11 cellular contexts compared by ENCODE assay signal in genomic region chr15:99361541-99362185, GRCh38.
DNase-seq lines count a peak whose midpoint lies in the region; ATAC-seq, FAIRE-seq and TF ChIP-seq lines count a peak whose summit lies in the region.
"Had no signal": no experiment of that assay in that cellular context is flagged by ENCODE, and none has a peak within 500 bp of the region (broad histone marks: within the 10 kb centered on the region; RNA-seq: fewer than 3 reads in every experiment).

No MANE protein-coding gene starts in this region.

- TF ChIP-seq CTCF in A549 (IDR thresholded peaks at IDR 0.05) (peak; percentile 66), GM06990 (IDR thresholded peaks at IDR 0.05; ENCODE audit: insufficient read depth, low read length, poor library complexity, severe bottlenecking) (peak; percentile 53)

- peak; percentile 49 to 53; a peak in 4 of 5 replicates for TF ChIP-seq RAD21 in A549 (conservative IDR thresholded peaks at IDR 0.05 in 1 of 2, IDR thresholded peaks at IDR 0.05 in 1 of 2)

- no peak for TF ChIP-seq POLR2A in A549 (IDR thresholded peaks at IDR 0.05; ENCODE audit: low read length)

- peak in 1 of 2 experiments; percentile 47 for DNase-seq in A549 (ENCODE audit: low read depth in 1 of 2, low spot score in 1 of 2)
- DNase-seq in GM06990 (ENCODE audit: extremely low read depth, insufficient read length) = no peak
- DNase-seq in SK-MEL-5 (ENCODE audit: low read depth, low spot score) = peak; percentile 37
- peak; percentile 11 for DNase-seq in germinal center (ENCODE audit: low spot score)
- no peak for DNase-seq in SIG-M5 treated with dmso at 0.1 percent for 504 hours (lab: John Stamatoyannopoulos, UW; ENCODE audit: unreplicated experiment)
- no peak for DNase-seq in activated T-helper 2 cell treated with anti-CD3 and anti-CD28 coated beads, Interferon-gamma antibody, Interleukin-2, Interleukin-4, amounts not matched to agents 10 μg/mL and 5 μg/mL and 100 μg/mL, durations not matched to agents 14 hours and 24 hours and 36 hours (ENCODE audit: low spot score)
- DNase-seq in NCI-H524 treated with DMSO at 0.1 percent for 48 hours (lab: John Stamatoyannopoulos, UW) = no peak

- H3K36me3 ChIP-seq in GM06990 (ENCODE audit: control insufficient read depth, insufficient read depth, low read length) = no peaks in the 10 kb centered on the region; the same call in 1 of the 2 replicates

- no peaks in the 10 kb centered on the region for H3K27me3 Mint-ChIP-seq in activated T-helper 2 cell treated with anti-CD3 and anti-CD28 coated beads, Interferon-gamma antibody, Interleukin-2, Interleukin-4, amounts not matched to agents 10 μg/mL and 5 μg/mL and 100 μg/mL, durations not matched to agents 14 hours and 24 hours and 36 hours (ENCODE audit: low read depth)
- H3K27me3 Mint-ChIP-seq: stimulated activated memory B cell treated with anti-CD40 and anti-IgM and Interleukin-4, amounts not matched to agents 10 μg/mL and 1 μg/mL and 100 μg/mL, for 72 hours had no signal

- H3K4me3 Mint-ChIP-seq in activated T-helper 2 cell treated with anti-CD3 and anti-CD28 coated beads, Interferon-gamma antibody, Interleukin-2, Interleukin-4, amounts not matched to agents 10 μg/mL and 5 μg/mL and 100 μg/mL, durations not matched to agents 14 hours and 24 hours and 36 hours (ENCODE audit: low read depth) = no peak overlapping the region
- H3K4me3 Mint-ChIP-seq: activated T-helper 1 cell treated with anti-CD3 and anti-CD28 coated beads, Interleukin-12 subunit alpha, Interleukin-12 subunit beta, Interleukin-2, Interleukin-4 antibody, amounts not matched to agents 30 ng/mL and 10 ng/mL and 1 ng/mL, durations not matched to agents 14 hours and 24 hours and 36 hours; stimulated activated memory B cell treated with anti-CD40 and anti-IgM and Interleukin-4, amounts not matched to agents 10 μg/mL and 1 μg/mL and 100 μg/mL, for 72 hours had no signal

- no peaks in the 10 kb centered on the region for H3K9me3 ChIP-seq in A549

- in situ Hi-C loops in SK-MEL-5 (cut with HindIII; ENCODE audit: low pct_unique_long_range_greater_than_20kb, low sequenced_read_pairs) = no loop called here

- peak; percentile 7 for FAIRE-seq in A549 (lab: Jason Lieb, UNC)

- ATAC-seq in A549 = no peak
- no peak for ATAC-seq in HG02610 (IDR thresholded peaks at IDR 0.05; ENCODE audit: unreplicated experiment)
- ATAC-seq: stimulated activated memory B cell treated with anti-CD40 and anti-IgM and Interleukin-4, amounts not matched to agents 10 μg/mL and 1 μg/mL and 100 μg/mL, for 72 hours had no signal

- peaks cover 6% of the 10 kb centered on the region for H3K9me3 Mint-ChIP-seq in activated T-helper 2 cell treated with anti-CD3 and anti-CD28 coated beads, Interferon-gamma antibody, Interleukin-2, Interleukin-4, amounts not matched to agents 10 μg/mL and 5 μg/mL and 100 μg/mL, durations not matched to agents 14 hours and 24 hours and 36 hours
- H3K9me3 Mint-ChIP-seq: stimulated activated memory B cell treated with anti-CD40 and anti-IgM and Interleukin-4, amounts not matched to agents 10 μg/mL and 1 μg/mL and 100 μg/mL, for 72 hours had no signal

- H3K4me3 ChIP-seq in A549 = no peak overlapping the region
- no peak overlapping the region for H3K4me3 ChIP-seq in GM06990 (replicated peaks; ENCODE audit: low read depth, low read length)

- H3K36me3 Mint-ChIP-seq in activated T-helper 2 cell treated with anti-CD3 and anti-CD28 coated beads, Interferon-gamma antibody, Interleukin-2, Interleukin-4, amounts not matched to agents 10 μg/mL and 5 μg/mL and 100 μg/mL, durations not matched to agents 14 hours and 24 hours and 36 hours (ENCODE audit: low read depth) = peaks cover 11% of the 10 kb centered on the region

- no peaks in the 10 kb centered on the region for H3K4me1 ChIP-seq in A549

- intact Hi-C loops in activated T-helper 2 cell treated with anti-CD3 and anti-CD28 coated beads, Interferon-gamma antibody, Interleukin-2, Interleukin-4, amounts not matched to agents 10 μg/mL and 5 μg/mL and 100 μg/mL, durations not matched to agents 14 hours and 24 hours and 36 hours (cut with micrococcal nuclease) = no loop called here

- no peak overlapping the region for H3K4me2 ChIP-seq in A549

- no peak overlapping the region for H3K27ac Mint-ChIP-seq in activated T-helper 2 cell treated with anti-CD3 and anti-CD28 coated beads, Interferon-gamma antibody, Interleukin-2, Interleukin-4, amounts not matched to agents 10 μg/mL and 5 μg/mL and 100 μg/mL, durations not matched to agents 14 hours and 24 hours and 36 hours
- H3K27ac Mint-ChIP-seq: activated T-helper 1 cell treated with anti-CD3 and anti-CD28 coated beads, Interleukin-12 subunit alpha, Interleukin-12 subunit beta, Interleukin-2, Interleukin-4 antibody, amounts not matched to agents 30 ng/mL and 10 ng/mL and 1 ng/mL, durations not matched to agents 14 hours and 24 hours and 36 hours; stimulated activated memory B cell treated with anti-CD40 and anti-IgM and Interleukin-4, amounts not matched to agents 10 μg/mL and 1 μg/mL and 100 μg/mL, for 72 hours had no signal

- no peaks in the 10 kb centered on the region for H3K27me3 ChIP-seq in GM06990 (replicated peaks; ENCODE audit: control insufficient read depth, insufficient read depth, low read length)

- POLR2A ChIA-PET in A549 (lab: Yijun Ruan, JAX) = no interaction called here

- no peak for TF ChIP-seq EP300 in A549 (IDR thresholded peaks at IDR 0.05)

- peaks cover 13% of the 10 kb centered on the region for H3K4me1 Mint-ChIP-seq in activated T-helper 2 cell treated with anti-CD3 and anti-CD28 coated beads, Interferon-gamma antibody, Interleukin-2, Interleukin-4, amounts not matched to agents 10 μg/mL and 5 μg/mL and 100 μg/mL, durations not matched to agents 14 hours and 24 hours and 36 hours (ENCODE audit: low read depth)

- CTCF ChIA-PET in A549 (lab: Yijun Ruan, JAX) = interaction anchor here (1.0 to 2.4 kb wide), 8 partner anchors 21 to 343 kb away, joined by 3 to 8 read pairs (median 4); no protein-coding TSS in a partner anchor

- H3K27ac ChIP-seq in A549 = no peak overlapping the region
- H3K27ac ChIP-seq: epithelial cell of prostate had no signal

- WGBS in A549 (ENCODE audit: missing lambda C conversion rate) = 80% methylated on average over 13 of the region's 13 CpGs

TF ChIP-seq in A549, 52 proteins besides CTCF, POLR2A, EP300 and RAD21:
- TF ChIP-seq SMC3 (IDR thresholded peaks at IDR 0.05) (peak; percentile 53), BCL3 (IDR thresholded peaks at IDR 0.05) (no peak), EHMT2 (IDR thresholded peaks at IDR 0.05; ENCODE audit: low read depth) (no peak), MYC (IDR thresholded peaks at IDR 0.05; ENCODE audit: borderline replicate concordance, low read length) (no peak), GATA3 (IDR thresholded peaks at IDR 0.05; ENCODE audit: borderline replicate concordance) (no peak)
TF ChIP-seq in A549: peak in this region for 1.

Comparison
In these comparisons a context has a peak if more than half of its experiments do, and no peak if none do; other contexts are left out.
1. DNase-seq: peak in SK-MEL-5 (single experiment) and germinal center (single experiment); none in GM06990 (single experiment), SIG-M5 treated with dmso at 0.1 percent for 504 hours (single experiment), activated T-helper 2 cell treated with anti-CD3 and anti-CD28 coated beads, Interferon-gamma antibody, Interleukin-2, Interleukin-4, amounts not matched to agents 10 μg/mL and 5 μg/mL and 100 μg/mL, durations not matched to agents 14 hours and 24 hours and 36 hours (single experiment) and NCI-H524 treated with DMSO at 0.1 percent for 48 hours (single experiment).